Comparison of ENCODE assay signal across 8 cellular contexts in genomic region chr12:8697476-8698131, GRCh38. TPM values are rescaled to one million over a fixed set of nuclear protein-coding genes. Genes with fewer than 3 reads are reported as not detected.
A peak's percentile ranks its signal among the peaks of the same experiment; 100 is the strongest.
DNase-seq lines count a peak whose midpoint lies in the region; ATAC-seq, FAIRE-seq and TF ChIP-seq lines count a peak whose summit lies in the region.

A gene with protein sequence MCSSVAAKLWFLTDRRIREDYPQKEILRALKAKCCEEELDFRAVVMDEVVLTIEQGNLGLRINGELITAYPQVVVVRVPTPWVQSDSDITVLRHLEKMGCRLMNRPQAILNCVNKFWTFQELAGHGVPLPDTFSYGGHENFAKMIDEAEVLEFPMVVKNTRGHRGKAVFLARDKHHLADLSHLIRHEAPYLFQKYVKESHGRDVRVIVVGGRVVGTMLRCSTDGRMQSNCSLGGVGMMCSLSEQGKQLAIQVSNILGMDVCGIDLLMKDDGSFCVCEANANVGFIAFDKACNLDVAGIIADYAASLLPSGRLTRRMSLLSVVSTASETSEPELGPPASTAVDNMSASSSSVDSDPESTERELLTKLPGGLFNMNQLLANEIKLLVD (plus strand): TSS chr12:8697991. CDS start chr12:8713867, 15,876 bp downstream.

- peak within 1 kb of the TSS; percentile 84 to 96 (median 90) for H3K4me3 Mint-ChIP-seq in immature natural killer cell

- no peaks in the 10 kb centered on the region for H3K36me3 Mint-ChIP-seq in immature natural killer cell

- DNase-seq in GM13977 (ENCODE audit: low spot score) (peak; percentile 91), NCI-H2081 (lab: John Stamatoyannopoulos, UW) (peak; percentile 82 to 85), WERI-Rb-1 (peak; percentile 81), bronchial epithelial cell (ENCODE audit: low read depth) (peak; percentile 31), immature natural killer cell (peak; percentile 68 to 77 (median 76)), small intestine (peak; percentile 66), GF-D8 (lab: John Stamatoyannopoulos, UW) (no peak)

- in situ Hi-C loops in GM13977 (cut with MboI; ENCODE audit: low pct_unique_long_range_greater_than_20kb, low sequenced_read_pairs, unreplicated experiment) = loop anchor here (25.0 kb wide), 1 partner anchor 165 kb away; no protein-coding TSS in a partner anchor

- peak within 1 kb of the TSS; percentile 48 to 91 (median 76) for H3K27ac Mint-ChIP-seq in immature natural killer cell

- FAIRE-seq in bronchial epithelial cell (lab: Jason Lieb, UNC) (no peak), small intestine (lab: Jason Lieb, UNC) (no peak)

- peak within 1 kb of the TSS; percentile 91 for H3K4me3 ChIP-seq in WERI-Rb-1 (ENCODE audit: low read depth, low read length)
- H3K4me3 ChIP-seq in bronchial epithelial cell (ENCODE audit: low read depth, low read length) = peak within 1 kb of the TSS; percentile 95
- H3K4me3 ChIP-seq in small intestine (ENCODE audit: low read depth in 1 of 2, low read length in 2 of 2) = peak within 1 kb of the TSS; percentile 76 to 99

- WGBS in small intestine, 3 donors = 0 to 1% (median 0%) methylated on average over 44 to 88 of the region's 88 CpGs

- peak within 1 kb of the TSS; percentile 95 for H3K27ac ChIP-seq in WERI-Rb-1
- peak within 1 kb of the TSS; percentile 91 to 94 for H3K27ac ChIP-seq in small intestine (ENCODE audit: low read depth in 1 of 2, low read length in 1 of 2)

- no peaks in the 10 kb centered on the region for H3K9me3 Mint-ChIP-seq in immature natural killer cell

- no peaks in the 10 kb centered on the region for H3K9me3 ChIP-seq in WERI-Rb-1 (ENCODE audit: severe bottlenecking)
- no peaks in the 10 kb centered on the region for H3K9me3 ChIP-seq in small intestine (ENCODE audit: control insufficient read depth, low read depth)

- peaks cover 19 to 30% of the 10 kb centered on the region in 2 donors for H3K4me1 Mint-ChIP-seq in immature natural killer cell

- H3K27me3 ChIP-seq in WERI-Rb-1 (ENCODE audit: insufficient read depth, low read depth, severe bottlenecking) = no peaks in the 10 kb centered on the region
- H3K27me3 ChIP-seq in bronchial epithelial cell (ENCODE audit: control insufficient read depth, insufficient read depth, low read length) = no peaks in the 10 kb centered on the region
- no peaks in the 10 kb centered on the region for H3K27me3 ChIP-seq in small intestine (ENCODE audit: control insufficient read depth in 2 of 2, insufficient read depth in 2 of 2, low read length in 2 of 2)

- H3K27me3 Mint-ChIP-seq in immature natural killer cell (ENCODE audit: low read depth in 3 of 3) = peaks cover 0 to 7% (median 0%) of the 10 kb centered on the region in 3 donors

- H3K4me1 ChIP-seq in small intestine (ENCODE audit: control insufficient read depth in 2 of 2, insufficient read depth in 1 of 2, low read depth in 1 of 2, low read length in 1 of 2) = no peaks in the 10 kb centered on the region

- peaks cover 17% of the 10 kb centered on the region for H3K36me3 ChIP-seq in WERI-Rb-1
- no peaks in the 10 kb centered on the region for H3K36me3 ChIP-seq in bronchial epithelial cell (ENCODE audit: control insufficient read depth, insufficient read depth, low read length)
- no peaks in the 10 kb centered on the region for H3K36me3 ChIP-seq in small intestine (ENCODE audit: control insufficient read depth in 2 of 2, insufficient read depth in 2 of 2, low read length in 2 of 2)

- ATAC-seq in HG02870 (IDR thresholded peaks at IDR 0.05; ENCODE audit: unreplicated experiment) = peak; percentile 79

- TF ChIP-seq CTCF in GM13977 (IDR thresholded peaks at IDR 0.05; ENCODE audit: extremely low read depth, insufficient read depth, missing control alignments) (no peak), WERI-Rb-1 (IDR thresholded peaks at IDR 0.05; ENCODE audit: low read depth, low read length) (no peak), bronchial epithelial cell (IDR thresholded peaks at IDR 0.05; ENCODE audit: insufficient read depth, low read length, severe bottlenecking) (no peak)

RNA-seq across cellular contexts. Expression of the gene that starts here (rescaled TPM):
- total RNA-seq in bronchial epithelial cell = 36.7 and 42.6 TPM in 2 replicates
- 1 to 10 TPM in 2 of 3 donors, under 1 TPM in 1; 0.13 to 4.1 (median 1.6) TPM for polyA plus RNA-seq in immature natural killer cell
- 10 to 100 TPM in 2 of 3 donors, 1 to 10 TPM in 1; 9.5 to 42.7 (median 19.5) TPM for polyA plus RNA-seq in small intestine
